ENCODE assay signal across 9 cellular contexts in the genomic region with DNA sequence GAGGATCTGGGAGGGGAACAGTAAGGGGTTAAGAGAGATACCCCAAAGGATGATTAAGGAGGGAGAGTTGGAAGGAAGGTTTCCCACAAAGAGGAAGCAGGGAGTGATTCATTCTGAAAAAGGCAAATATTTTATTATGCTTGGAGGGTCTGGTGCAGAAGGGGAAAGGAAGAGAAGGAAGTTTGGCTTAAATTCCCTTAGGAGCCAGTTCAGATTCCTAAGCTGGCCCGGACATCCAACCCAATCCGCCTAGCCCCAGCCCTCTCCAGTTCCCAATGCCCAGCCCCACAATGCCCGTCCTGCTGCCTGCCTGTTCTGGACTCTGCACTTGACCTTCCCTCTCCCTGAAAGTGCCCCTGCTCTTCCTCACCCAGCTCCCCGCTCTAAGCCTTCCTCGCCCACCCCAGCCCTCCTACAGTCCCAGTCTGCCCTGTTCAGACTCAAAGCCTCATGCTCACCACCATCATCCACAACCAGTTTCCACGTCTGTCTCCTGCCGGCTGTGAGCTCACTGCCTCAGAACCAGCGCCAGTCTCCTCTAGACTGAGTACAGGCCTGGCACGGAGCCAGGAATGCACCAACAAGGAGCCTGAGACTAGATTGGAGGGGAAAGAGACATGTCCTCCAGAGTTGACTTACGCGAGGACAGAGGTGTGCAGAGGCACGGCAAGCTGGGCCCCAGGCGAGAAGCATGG. TPM values are rescaled to one million over a fixed set of nuclear protein-coding genes. Genes with fewer than 3 reads are reported as not detected.
DNase-seq lines count a peak whose midpoint lies in the region; ATAC-seq and TF ChIP-seq lines count a peak whose summit lies in the region.
"Had no signal": no experiment of that assay in that cellular context is flagged by ENCODE, and none has a peak within 500 bp of the region (broad histone marks: within the 10 kb centered on the region; RNA-seq: fewer than 3 reads in every experiment).

No MANE protein-coding gene starts in this region.

- no TSS peak for BruUV-seq in Calu3 (replicated peaks; lab: Mats Ljungman, UMichigan)

- DNase-seq in Calu3 (peak; percentile 43), globus pallidus (ENCODE audit: low spot score) (peak; percentile 54), posterior vena cava (ENCODE audit: low spot score) (peak; percentile 89), NOMO-1 (lab: John Stamatoyannopoulos, UW; ENCODE audit: unreplicated experiment in 2 of 2) (no peak), D341Med (ENCODE audit: low spot score) (no peak)
- no peak for DNase-seq in stimulated activated naive B cell treated with anti-CD40 and anti-IgM and Interleukin-4, amounts not matched to agents 10 μg/mL and 1 μg/mL and 100 μg/mL, for 72 hours
- DNase-seq: activated CD4-positive, alpha-beta T cell treated with anti-CD3 and anti-CD28 coated beads for 4 hours had no signal

- H3K4me1 Mint-ChIP-seq in Calu3 (ENCODE audit: low read depth, unreplicated experiment): peaks cover 75% of the 10 kb centered on the region
- peaks cover 29 to 34% of the 10 kb centered on the region in 2 donors for H3K4me1 Mint-ChIP-seq in stimulated activated naive B cell treated with anti-CD40 and anti-IgM and Interleukin-4, amounts not matched to agents 10 μg/mL and 1 μg/mL and 100 μg/mL, for 72 hours

- H3K36me3 Mint-ChIP-seq in Calu3 (ENCODE audit: insufficient read depth, unreplicated experiment): peaks cover 77% of the 10 kb centered on the region
- peaks cover 0 to 4% of the 10 kb centered on the region in 2 donors for H3K36me3 Mint-ChIP-seq in stimulated activated naive B cell treated with anti-CD40 and anti-IgM and Interleukin-4, amounts not matched to agents 10 μg/mL and 1 μg/mL and 100 μg/mL, for 72 hours

- no peaks in the 10 kb centered on the region for H3K9me3 Mint-ChIP-seq in Calu3 (ENCODE audit: low read depth, unreplicated experiment)
- H3K9me3 Mint-ChIP-seq in stimulated activated naive B cell treated with anti-CD40 and anti-IgM and Interleukin-4, amounts not matched to agents 10 μg/mL and 1 μg/mL and 100 μg/mL, for 72 hours: no peaks in the 10 kb centered on the region

- peak overlapping the region; percentile 37 for H3K4me3 Mint-ChIP-seq in Calu3 (ENCODE audit: low read depth, unreplicated experiment)
- H3K4me3 Mint-ChIP-seq in stimulated activated naive B cell treated with anti-CD40 and anti-IgM and Interleukin-4, amounts not matched to agents 10 μg/mL and 1 μg/mL and 100 μg/mL, for 72 hours: no peak overlapping the region

- CTCF ChIA-PET in Calu3 (lab: Charles Lee): interaction anchor here (1.0 to 1.2 kb wide), 2 partner anchors 12 to 24 kb away, joined by 3 read pairs; no protein-coding TSS in a partner anchor

- H3K27ac Mint-ChIP-seq in Calu3 (ENCODE audit: unreplicated experiment): peak overlapping the region; percentile 29
- no peak overlapping the region for H3K27ac Mint-ChIP-seq in stimulated activated naive B cell treated with anti-CD40 and anti-IgM and Interleukin-4, amounts not matched to agents 10 μg/mL and 1 μg/mL and 100 μg/mL, for 72 hours

- no peaks in the 10 kb centered on the region for H3K27me3 Mint-ChIP-seq in Calu3 (ENCODE audit: unreplicated experiment)
- H3K27me3 Mint-ChIP-seq in stimulated activated naive B cell treated with anti-CD40 and anti-IgM and Interleukin-4, amounts not matched to agents 10 μg/mL and 1 μg/mL and 100 μg/mL, for 72 hours: no peaks in the 10 kb centered on the region

- TF ChIP-seq CTCF in Calu3 (IDR thresholded peaks at IDR 0.05; ENCODE audit: unreplicated experiment): no peak

- peak; percentile 68 for ATAC-seq in SK-N-SH treated with all-trans-retinoic acid at 6 μM for 48 hours
- no peak for ATAC-seq in GM21423 (IDR thresholded peaks at IDR 0.05; ENCODE audit: unreplicated experiment)
- no peak for ATAC-seq in stimulated activated naive B cell treated with anti-CD40 and anti-IgM and Interleukin-4, amounts not matched to agents 10 μg/mL and 1 μg/mL and 100 μg/mL, for 72 hours (replicated peaks)

- intact Hi-C loops in Calu3 (cut with micrococcal nuclease; ENCODE audit: unreplicated experiment) (no loop called here), posterior vena cava (cut with DNase I) (no loop called here)

TF ChIP-seq in SK-N-SH treated with all-trans-retinoic acid at 6 μM for 48 hours, 23 proteins besides CTCF, POLR2A, EP300 and RAD21:
- TF ChIP-seq CREB5 (CRISPR knock-in tag; IDR thresholded peaks at IDR 0.05; ENCODE audit: low read depth) (no peak), ZNF565 (CRISPR knock-in tag; conservative IDR thresholded peaks at IDR 0.05; ENCODE audit: low read depth) (no peak), ESRRG (CRISPR knock-in tag; IDR thresholded peaks at IDR 0.05) (no peak), TCF4 (CRISPR knock-in tag; IDR thresholded peaks at IDR 0.05; ENCODE audit: borderline replicate concordance) (no peak), ZFP30 (CRISPR knock-in tag; IDR thresholded peaks at IDR 0.05) (no peak), GLIS3 (CRISPR knock-in tag; IDR thresholded peaks at IDR 0.05) (no peak), OSR1 (CRISPR knock-in tag; IDR thresholded peaks at IDR 0.05) (no peak), ZNF70 (CRISPR knock-in tag; IDR thresholded peaks at IDR 0.05) (no peak), ZFP3 (CRISPR knock-in tag; IDR thresholded peaks at IDR 0.05) (no peak), CSDC2 (CRISPR knock-in tag; IDR thresholded peaks at IDR 0.05) (no peak), SNAI2 (CRISPR knock-in tag; IDR thresholded peaks at IDR 0.05) (no peak), RARB (CRISPR knock-in tag; IDR thresholded peaks at IDR 0.05) (no peak)
- TF ChIP-seq, protein P1, sequence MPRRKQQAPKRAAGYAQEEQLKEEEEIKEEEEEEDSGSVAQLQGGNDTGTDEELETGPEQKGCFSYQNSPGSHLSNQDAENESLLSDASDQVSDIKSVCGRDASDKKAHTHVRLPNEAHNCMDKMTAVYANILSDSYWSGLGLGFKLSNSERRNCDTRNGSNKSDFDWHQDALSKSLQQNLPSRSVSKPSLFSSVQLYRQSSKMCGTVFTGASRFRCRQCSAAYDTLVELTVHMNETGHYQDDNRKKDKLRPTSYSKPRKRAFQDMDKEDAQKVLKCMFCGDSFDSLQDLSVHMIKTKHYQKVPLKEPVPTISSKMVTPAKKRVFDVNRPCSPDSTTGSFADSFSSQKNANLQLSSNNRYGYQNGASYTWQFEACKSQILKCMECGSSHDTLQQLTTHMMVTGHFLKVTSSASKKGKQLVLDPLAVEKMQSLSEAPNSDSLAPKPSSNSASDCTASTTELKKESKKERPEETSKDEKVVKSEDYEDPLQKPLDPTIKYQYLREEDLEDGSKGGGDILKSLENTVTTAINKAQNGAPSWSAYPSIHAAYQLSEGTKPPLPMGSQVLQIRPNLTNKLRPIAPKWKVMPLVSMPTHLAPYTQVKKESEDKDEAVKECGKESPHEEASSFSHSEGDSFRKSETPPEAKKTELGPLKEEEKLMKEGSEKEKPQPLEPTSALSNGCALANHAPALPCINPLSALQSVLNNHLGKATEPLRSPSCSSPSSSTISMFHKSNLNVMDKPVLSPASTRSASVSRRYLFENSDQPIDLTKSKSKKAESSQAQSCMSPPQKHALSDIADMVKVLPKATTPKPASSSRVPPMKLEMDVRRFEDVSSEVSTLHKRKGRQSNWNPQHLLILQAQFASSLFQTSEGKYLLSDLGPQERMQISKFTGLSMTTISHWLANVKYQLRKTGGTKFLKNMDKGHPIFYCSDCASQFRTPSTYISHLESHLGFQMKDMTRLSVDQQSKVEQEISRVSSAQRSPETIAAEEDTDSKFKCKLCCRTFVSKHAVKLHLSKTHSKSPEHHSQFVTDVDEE (CRISPR knock-in tag; IDR thresholded peaks at IDR 0.05): no peak
- TF ChIP-seq, protein P2, sequence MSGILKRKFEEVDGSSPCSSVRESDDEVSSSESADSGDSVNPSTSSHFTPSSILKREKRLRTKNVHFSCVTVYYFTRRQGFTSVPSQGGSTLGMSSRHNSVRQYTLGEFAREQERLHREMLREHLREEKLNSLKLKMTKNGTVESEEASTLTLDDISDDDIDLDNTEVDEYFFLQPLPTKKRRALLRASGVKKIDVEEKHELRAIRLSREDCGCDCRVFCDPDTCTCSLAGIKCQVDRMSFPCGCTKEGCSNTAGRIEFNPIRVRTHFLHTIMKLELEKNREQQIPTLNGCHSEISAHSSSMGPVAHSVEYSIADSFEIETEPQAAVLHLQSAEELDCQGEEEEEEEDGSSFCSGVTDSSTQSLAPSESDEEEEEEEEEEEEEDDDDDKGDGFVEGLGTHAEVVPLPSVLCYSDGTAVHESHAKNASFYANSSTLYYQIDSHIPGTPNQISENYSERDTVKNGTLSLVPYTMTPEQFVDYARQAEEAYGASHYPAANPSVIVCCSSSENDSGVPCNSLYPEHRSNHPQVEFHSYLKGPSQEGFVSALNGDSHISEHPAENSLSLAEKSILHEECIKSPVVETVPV (CRISPR knock-in tag; IDR thresholded peaks at IDR 0.05): no peak
TF ChIP-seq in SK-N-SH treated with all-trans-retinoic acid at 6 μM for 48 hours: peak in this region for 0.

RNA-seq across cellular contexts. Expression of gene CAPN2, which starts 18.9 kb away (rescaled TPM):
- total RNA-seq in Calu3 (2022) (250 and 266 TPM in 2 replicates), posterior vena cava (100 to 1,000 TPM; 234 to 289 TPM)

Comparison
In these comparisons a context has a peak if more than half of its experiments do, and no peak if none do; other contexts are left out.
1. DNase-seq: peak in Calu3 (single experiment), globus pallidus (single experiment) and posterior vena cava (single experiment); none in stimulated activated naive B cell treated with anti-CD40 and anti-IgM and Interleukin-4, amounts not matched to agents 10 μg/mL and 1 μg/mL and 100 μg/mL, for 72 hours (single experiment), NOMO-1 (0 of 2) and D341Med (single experiment).